9 cellular contexts compared by ENCODE assay signal in genomic region chr3:72288955-72289707, GRCh38.
DNase-seq lines count a peak whose midpoint lies in the region; ATAC-seq, FAIRE-seq and TF ChIP-seq lines count a peak whose summit lies in the region.
"Had no signal": no experiment of that assay in that cellular context is flagged by ENCODE, and none has a peak within 500 bp of the region (broad histone marks: within the 10 kb centered on the region; RNA-seq: fewer than 3 reads in every experiment).

No MANE protein-coding gene starts in this region.

- no peak overlapping the region for H3K4me3 Mint-ChIP-seq in activated CD4-positive, alpha-beta memory T cell treated with anti-CD3 and anti-CD28 coated beads for 36 hours

- TF ChIP-seq POLR2A in breast epithelium (IDR thresholded peaks at IDR 0.05) = no peak
- no peak for TF ChIP-seq POLR2A in H54 (IDR thresholded peaks at IDR 0.05; ENCODE audit: low read depth, low read length)

- H3K36me3 ChIP-seq in breast epithelium = no peaks in the 10 kb centered on the region
- H3K36me3 ChIP-seq in subcutaneous abdominal adipose tissue (ENCODE audit: control insufficient read depth in 5 of 5, insufficient read depth in 5 of 5, low read length in 5 of 5) = no peaks in the 10 kb centered on the region

- peak overlapping the region; percentile 52 to 56 for H3K27ac ChIP-seq in breast epithelium
- H3K27ac ChIP-seq in subcutaneous abdominal adipose tissue (ENCODE audit: low read depth, low read length) = no peak overlapping the region
- H3K27ac ChIP-seq: epithelial cell of prostate had no signal

- H3K27me3 ChIP-seq in breast epithelium (no peaks in the 10 kb centered on the region), subcutaneous abdominal adipose tissue (ENCODE audit: control insufficient read depth in 5 of 5, insufficient read depth in 4 of 5, low read length in 5 of 5) (peaks cover 4 to 9% (median 5%) of the 10 kb centered on the region in 5 donors)

- DNase-seq in ACHN = peak; percentile 59
- peak; percentile 91 for DNase-seq in NCI-H82 (lab: John Stamatoyannopoulos, UW)
- DNase-seq in breast epithelium (ENCODE audit: low spot score in 2 of 2) = peak; percentile 75 to 87
- DNase-seq in left colon = peak in 1 of 2 donors; percentile 28
- no peak for DNase-seq in H54 (ENCODE audit: insufficient read length, low spot score)
- DNase-seq in activated CD4-positive, alpha-beta memory T cell treated with anti-CD3 and anti-CD28 coated beads for 36 hours = no peak

- H3K9me3 ChIP-seq in breast epithelium (no peaks in the 10 kb centered on the region), subcutaneous abdominal adipose tissue (ENCODE audit: control insufficient read depth in 5 of 5, low read length in 5 of 5) (no peaks in the 10 kb centered on the region)

- no peaks in the 10 kb centered on the region for H3K36me3 Mint-ChIP-seq in activated CD4-positive, alpha-beta memory T cell treated with anti-CD3 and anti-CD28 coated beads for 36 hours

- H3K4me1 ChIP-seq in breast epithelium = peaks cover 0 to 15% of the 10 kb centered on the region in 2 donors
- H3K4me1 ChIP-seq in subcutaneous abdominal adipose tissue (ENCODE audit: control insufficient read depth in 5 of 5, insufficient read depth in 5 of 5, low read length in 5 of 5) = peaks cover 0 to 14% (median 10%) of the 10 kb centered on the region in 5 donors

- TF ChIP-seq CTCF in breast epithelium (IDR thresholded peaks at IDR 0.05) = no peak

- H3K9ac ChIP-seq in subcutaneous abdominal adipose tissue (ENCODE audit: low read length in 5 of 5) = no peak overlapping the region

- intact Hi-C loops in breast epithelium (cut with DNase I; ENCODE audit: low total_unique reads) (no loop called here), left colon (cut with DNase I, micrococcal nuclease) (no loop called here)
- intact Hi-C loops in activated CD4-positive, alpha-beta memory T cell treated with anti-CD3 and anti-CD28 coated beads for 36 hours (cut with micrococcal nuclease) = no loop called here

- peak overlapping the region in 2 of 3 donors; percentile 15 to 41 for H3K4me3 ChIP-seq in breast epithelium
- H3K4me3 ChIP-seq in subcutaneous abdominal adipose tissue (ENCODE audit: low read depth in 1 of 5, low read length in 5 of 5) = peak overlapping the region in 3 of 5 donors; percentile 2 to 41 (median 31)

- CTCF ChIA-PET in activated CD4-positive, alpha-beta memory T cell treated with anti-CD3 and anti-CD28 coated beads for 36 hours (lab: Charles Lee) = no interaction called here

- H3K27me3 Mint-ChIP-seq in activated CD4-positive, alpha-beta memory T cell treated with anti-CD3 and anti-CD28 coated beads for 36 hours = peaks cover 22% of the 10 kb centered on the region

- FAIRE-seq in H54 (lab: Jason Lieb, UNC) = no peak

- peak; percentile 59 for ATAC-seq in GM18498 (IDR thresholded peaks at IDR 0.05; ENCODE audit: unreplicated experiment)
- ATAC-seq in left colon = peak; percentile 58

- in situ Hi-C loops in ACHN (cut with HindIII; ENCODE audit: low pct_ligation_motif_present, low pct_unique_long_range_greater_than_20kb, low sequenced_read_pairs) = no loop called here

- peaks cover 9% of the 10 kb centered on the region for H3K4me1 Mint-ChIP-seq in activated CD4-positive, alpha-beta memory T cell treated with anti-CD3 and anti-CD28 coated beads for 36 hours (ENCODE audit: low read depth)

- POLR2A ChIA-PET in activated CD4-positive, alpha-beta memory T cell treated with anti-CD3 and anti-CD28 coated beads for 36 hours (lab: Charles Lee) = no interaction called here

- H3K9me3 Mint-ChIP-seq in activated CD4-positive, alpha-beta memory T cell treated with anti-CD3 and anti-CD28 coated beads for 36 hours = no peaks in the 10 kb centered on the region

- H3K27ac Mint-ChIP-seq in activated CD4-positive, alpha-beta memory T cell treated with anti-CD3 and anti-CD28 coated beads for 36 hours = no peak overlapping the region

Comparison
In these comparisons a context has a peak if more than half of its experiments do, and no peak if none do; other contexts are left out.
1. DNase-seq: peak in ACHN (single experiment), NCI-H82 (single experiment) and breast epithelium (2 of 2); none in H54 (single experiment) and activated CD4-positive, alpha-beta memory T cell treated with anti-CD3 and anti-CD28 coated beads for 36 hours (single experiment).